ENCODE assay signal across 8 cellular contexts in genomic region chr3:72447059-72447946, GRCh38. TPM values are rescaled to one million over a fixed set of nuclear protein-coding genes. Genes with fewer than 3 reads are reported as not detected.
A peak's percentile ranks its signal among the peaks of the same experiment; 100 is the strongest.
DNase-seq lines count a peak whose midpoint lies in the region; ATAC-seq and TF ChIP-seq lines count a peak whose summit lies in the region.

No MANE protein-coding gene starts in this region.

- H3K4me3 Mint-ChIP-seq in chondrocyte (ENCODE audit: unreplicated experiment): peak overlapping the region; percentile 97

- TF ChIP-seq CTCF in chondrocyte (IDR thresholded peaks at IDR 0.05): peak; percentile 28

- DNase-seq in AG08395 (ENCODE audit: low spot score) (peak; percentile 94), NCI-H226 (peak; percentile 69), chondrocyte (ENCODE audit: low spot score) (peak; percentile 96), kidney tubule cell (ENCODE audit: low spot score) (peak; percentile 93)
- DNase-seq in activated CD4-positive, alpha-beta T cell treated with anti-CD3 and anti-CD28 coated beads for 24 hours (ENCODE audit: low read depth in 2 of 2): peak; percentile 86 to 88
- peak; percentile 82 to 90 for DNase-seq in stimulated activated CD4-positive, alpha-beta T cell treated with anti-CD3 and anti-CD28 coated beads, Interleukin-15, amount 100 ng/mL, for 48 hours (ENCODE audit: low read depth in 2 of 2)

- H3K27me3 Mint-ChIP-seq in chondrocyte (ENCODE audit: low read depth): peaks cover 14% of the 10 kb centered on the region

- H3K9me3 Mint-ChIP-seq in chondrocyte (ENCODE audit: low read depth): no peaks in the 10 kb centered on the region

- peak overlapping the region; percentile 19 for H3K27ac Mint-ChIP-seq in chondrocyte (ENCODE audit: unreplicated experiment)

- ATAC-seq in GM18870 (IDR thresholded peaks at IDR 0.05; ENCODE audit: unreplicated experiment) (peak; percentile 53), HG03097 (IDR thresholded peaks at IDR 0.05; ENCODE audit: low FRiP score, unreplicated experiment) (peak; percentile 88)

- peaks cover 52% of the 10 kb centered on the region for H3K4me1 Mint-ChIP-seq in chondrocyte (ENCODE audit: low read depth)

- peaks cover 4% of the 10 kb centered on the region for H3K36me3 Mint-ChIP-seq in chondrocyte (ENCODE audit: low read depth)

RNA-seq across cellular contexts. Expression of gene RYBP, which starts 0.9 kb away (rescaled TPM):
- 18.6 to 22.6 TPM (median 22.0 TPM) in 3 replicates for total RNA-seq in chondrocyte

Comparison
In these comparisons a context has a peak if more than half of its experiments do, and no peak if none do; other contexts are left out.
1. Peak in every context shown above with its lines: DNase-seq and ATAC-seq.